In the genomic region with DNA sequence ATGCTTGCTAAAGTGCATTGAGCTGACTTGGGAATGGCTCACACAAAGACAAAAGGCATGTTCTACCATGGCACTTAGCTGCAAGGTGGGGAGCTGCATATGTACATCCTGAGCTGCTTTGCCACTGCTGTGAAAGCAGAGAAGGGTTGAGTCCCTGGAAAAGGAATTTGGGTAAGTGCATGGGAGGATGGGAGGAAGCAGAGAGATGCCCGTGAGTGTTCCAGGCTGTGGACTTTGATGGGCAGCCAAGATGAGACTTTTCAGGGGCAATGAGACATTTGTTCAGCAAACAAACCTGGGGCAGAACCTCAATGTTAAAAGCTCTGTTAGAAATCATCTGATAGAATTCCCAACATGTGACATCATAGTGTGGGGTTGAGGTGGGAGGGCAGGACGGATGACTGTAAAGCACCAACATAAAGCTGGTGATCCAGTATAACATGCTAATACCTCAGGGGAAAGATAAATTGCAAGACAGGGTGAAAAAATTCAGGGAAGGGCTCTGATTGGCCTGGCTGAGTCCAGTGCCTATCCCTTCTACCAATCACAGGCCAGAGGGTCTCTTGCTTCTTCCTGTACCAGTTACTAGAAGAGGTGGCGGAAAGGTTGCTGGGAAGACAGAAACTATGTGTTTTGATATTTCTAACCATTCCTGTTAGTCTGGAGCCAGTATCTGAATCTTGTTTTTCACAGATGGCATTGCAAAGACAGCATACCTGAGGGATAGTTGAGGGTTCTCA, we compare ENCODE assay signal across 21 cellular contexts.
DNase-seq lines count a peak whose midpoint lies in the region; ATAC-seq and TF ChIP-seq lines count a peak whose summit lies in the region.
"Had no signal": no experiment of that assay in that cellular context is flagged by ENCODE, and none has a peak within 500 bp of the region (broad histone marks: within the 10 kb centered on the region; RNA-seq: fewer than 3 reads in every experiment).

No MANE protein-coding gene starts in this region.

- TF ChIP-seq CTCF in vagina (IDR thresholded peaks at IDR 0.05): no peak

- H3K36me3 Mint-ChIP-seq in activated naive CD4-positive, alpha-beta T cell treated with anti-CD3 and anti-CD28 coated beads for 36 hours (ENCODE audit: low read depth): no peaks in the 10 kb centered on the region
- peaks cover 0 to 8% of the 10 kb centered on the region in 2 donors for H3K36me3 Mint-ChIP-seq in activated naive CD4-positive, alpha-beta T cell treated with anti-CD3 and anti-CD28 coated beads, Interleukin-2, amount 50 U/mL, for 72 hours
- H3K36me3 Mint-ChIP-seq: CD14-positive monocyte had no signal

- no peak for DNase-seq in activated naive CD4-positive, alpha-beta T cell treated with anti-CD3 and anti-CD28 coated beads for 36 hours
- DNase-seq in activated naive CD4-positive, alpha-beta T cell treated with anti-CD3 and anti-CD28 coated beads, Interleukin-2, amount 50 U/mL, for 72 hours (ENCODE audit: low spot score in 2 of 2): no peak
- DNase-seq in SW480 (ENCODE audit: low spot score) (peak; percentile 8), kidney tubule cell (ENCODE audit: low spot score) (peak; percentile 73), vagina (ENCODE audit: extremely low spot score in 2 of 2) (peak; percentile 37 to 67), NCI-H1048 (lab: John Stamatoyannopoulos, UW) (no peak), right cardiac atrium (no peak)
- DNase-seq: Caco-2, GF-D8, HCEC 1CT, KBM-7, MV-4-11, NCI-H1436 treated with DMSO at 0.1 percent for 48 hours, NCI-H2081, NCI-H748 treated with DMSO at 0.1 percent for 48 hours, SIG-M5 had no signal

- no peaks in the 10 kb centered on the region for H3K36me3 ChIP-seq in vagina

- H3K27me3 ChIP-seq in vagina: no peaks in the 10 kb centered on the region
- H3K27me3 ChIP-seq in right cardiac atrium (ENCODE audit: control insufficient read depth, insufficient read depth): no peaks in the 10 kb centered on the region

- H3K27ac ChIP-seq in vagina: no peak overlapping the region
- H3K27ac ChIP-seq in right cardiac atrium (ENCODE audit: low read length): no peak overlapping the region
- H3K27ac ChIP-seq: 22Rv1 had no signal

- TF ChIP-seq POLR2A in vagina (IDR thresholded peaks at IDR 0.05): no peak

- H3K4me3 ChIP-seq in vagina (no peak overlapping the region), right cardiac atrium (ENCODE audit: low read length) (no peak overlapping the region)
- H3K4me3 ChIP-seq: GM23338 had no signal

- no peaks in the 10 kb centered on the region for H3K27me3 Mint-ChIP-seq in activated naive CD4-positive, alpha-beta T cell treated with anti-CD3 and anti-CD28 coated beads for 36 hours (ENCODE audit: low read depth)

- H3K27ac Mint-ChIP-seq in activated naive CD4-positive, alpha-beta T cell treated with anti-CD3 and anti-CD28 coated beads for 36 hours: peak overlapping the region; percentile 11
- no peak overlapping the region for H3K27ac Mint-ChIP-seq in activated naive CD4-positive, alpha-beta T cell treated with anti-CD3 and anti-CD28 coated beads, Interleukin-2, amount 50 U/mL, for 72 hours
- H3K27ac Mint-ChIP-seq: CD14-positive monocyte, GM23338 had no signal

- H3K4me1 Mint-ChIP-seq in activated naive CD4-positive, alpha-beta T cell treated with anti-CD3 and anti-CD28 coated beads for 36 hours (ENCODE audit: low read depth): peaks cover 53% of the 10 kb centered on the region
- H3K4me1 Mint-ChIP-seq: CD14-positive monocyte had no signal

- CTCF ChIA-PET in activated naive CD4-positive, alpha-beta T cell treated with anti-CD3 and anti-CD28 coated beads for 36 hours (lab: Charles Lee): interaction anchor here (0.7 to 1.7 kb wide), 3 partner anchors 9 to 51 kb away, joined by 3 to 6 read pairs (median 5); no protein-coding TSS in a partner anchor

- no peaks in the 10 kb centered on the region for H3K4me1 ChIP-seq in vagina
- H3K4me1 ChIP-seq in right cardiac atrium (ENCODE audit: control insufficient read depth, insufficient read depth, low read length): no peaks in the 10 kb centered on the region
- H3K4me1 ChIP-seq: Caco-2 had no signal

- H3K9me3 ChIP-seq in vagina (no peaks in the 10 kb centered on the region), right cardiac atrium (ENCODE audit: control insufficient read depth, low read length) (no peaks in the 10 kb centered on the region)
- H3K9me3 ChIP-seq: Caco-2 had no signal

- intact Hi-C loops in activated naive CD4-positive, alpha-beta T cell treated with anti-CD3 and anti-CD28 coated beads for 36 hours (cut with micrococcal nuclease): no loop called here
- intact Hi-C loops in vagina (cut with DNase I) (no loop called here), right cardiac atrium (cut with DNase I) (no loop called here)

- 63% methylated on average over 3 of the region's 3 CpGs for WGBS in right cardiac atrium

- H3K4me3 Mint-ChIP-seq in activated naive CD4-positive, alpha-beta T cell treated with anti-CD3 and anti-CD28 coated beads for 36 hours: no peak overlapping the region
- H3K4me3 Mint-ChIP-seq: CD14-positive monocyte, GM23338 had no signal

- H3K9me3 Mint-ChIP-seq in activated naive CD4-positive, alpha-beta T cell treated with anti-CD3 and anti-CD28 coated beads for 36 hours: no peaks in the 10 kb centered on the region
- peaks cover 4 to 21% of the 10 kb centered on the region in 2 donors for H3K9me3 Mint-ChIP-seq in activated naive CD4-positive, alpha-beta T cell treated with anti-CD3 and anti-CD28 coated beads, Interleukin-2, amount 50 U/mL, for 72 hours
- H3K9me3 Mint-ChIP-seq: GM23338 had no signal

- no peak for ATAC-seq in activated naive CD4-positive, alpha-beta T cell treated with anti-CD3 and anti-CD28 coated beads, Interleukin-2, amount 50 U/mL, for 72 hours
- ATAC-seq in right cardiac atrium (no peak), GM19463 (IDR thresholded peaks at IDR 0.05; ENCODE audit: unreplicated experiment) (no peak)
- ATAC-seq: GM23338, SK-N-SH treated with all-trans-retinoic acid at 6 μM for 48 hours had no signal

Comparison
In these comparisons a context has a peak if more than half of its experiments do, and no peak if none do; other contexts are left out.
1. DNase-seq: peak in SW480 (single experiment), kidney tubule cell (single experiment) and vagina (2 of 2); none in activated naive CD4-positive, alpha-beta T cell treated with anti-CD3 and anti-CD28 coated beads for 36 hours (single experiment), activated naive CD4-positive, alpha-beta T cell treated with anti-CD3 and anti-CD28 coated beads, Interleukin-2, amount 50 U/mL, for 72 hours (0 of 2), NCI-H1048 (single experiment) and right cardiac atrium (0 of 3).